Comparison of ENCODE assay signal across 8 cellular contexts in the genomic region with DNA sequence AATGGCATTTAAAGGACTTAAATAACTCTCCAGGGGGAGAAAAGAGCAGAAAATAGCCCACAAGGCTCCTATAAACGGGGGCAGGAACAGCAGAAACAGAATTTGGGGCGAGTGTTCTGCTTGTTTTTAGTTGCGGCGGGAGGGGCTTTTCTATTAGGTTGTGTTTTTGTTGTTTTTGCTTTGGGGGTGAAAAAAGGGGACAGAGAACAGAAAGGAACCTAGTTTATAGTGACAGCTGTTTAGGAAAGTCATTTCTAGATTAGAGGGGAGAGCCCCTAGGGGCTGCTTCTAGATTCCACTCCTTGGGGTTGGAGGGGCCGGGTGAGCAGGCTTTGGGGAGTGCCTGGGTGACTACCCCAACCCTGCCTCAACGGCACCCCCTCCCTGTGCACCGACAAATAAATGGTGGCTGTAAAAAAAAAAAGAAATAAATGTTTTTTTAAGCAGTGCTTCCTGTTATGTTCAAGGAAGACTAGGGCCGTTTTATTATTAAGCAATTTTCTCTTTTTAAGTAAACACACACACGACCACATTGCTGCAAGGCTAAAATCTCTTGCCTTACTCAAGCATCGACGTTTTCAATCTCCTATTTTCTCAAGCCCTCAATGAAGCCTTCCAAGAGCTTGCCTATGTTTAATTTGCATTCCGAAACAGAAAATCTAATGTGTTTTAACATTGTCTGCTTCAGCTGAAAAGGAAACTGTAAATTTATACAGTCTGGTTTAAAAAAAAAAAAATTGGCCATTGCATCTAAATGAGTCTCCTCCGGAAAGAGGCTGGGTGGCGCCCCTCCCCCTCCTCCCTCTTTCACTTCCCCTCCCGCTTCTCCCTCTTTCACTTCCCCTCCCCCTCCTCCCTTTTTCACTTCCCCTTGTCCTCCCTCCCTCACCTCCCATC.
A peak's percentile ranks its signal among the peaks of the same experiment; 100 is the strongest.
DNase-seq lines count a peak whose midpoint lies in the region; ATAC-seq and TF ChIP-seq lines count a peak whose summit lies in the region.

No MANE protein-coding gene starts in this region.

- H3K4me1 ChIP-seq in esophagus squamous epithelium (peaks cover 4 to 33% (median 16%) of the 10 kb centered on the region in 3 donors), uterus (no peaks in the 10 kb centered on the region)

- H3K36me3 ChIP-seq in esophagus squamous epithelium (no peaks in the 10 kb centered on the region), uterus (no peaks in the 10 kb centered on the region)

- H3K27ac Mint-ChIP-seq in activated CD4-positive, alpha-beta memory T cell treated with anti-CD3 and anti-CD28 coated beads for 36 hours = peak overlapping the region; percentile 84
- H3K27ac Mint-ChIP-seq in neural crest cell (ENCODE audit: unreplicated experiment) = no peak overlapping the region

- DNase-seq in activated T-cell treated with anti-CD3 and anti-CD28 coated beads for 48 hours (ENCODE audit: low read depth) = peak; percentile 44
- no peak for DNase-seq in activated T-cell treated with anti-CD3 and anti-CD28 coated beads for 4 hours
- DNase-seq in NCI-H2227 (lab: John Stamatoyannopoulos, UW; ENCODE audit: unreplicated experiment) = peak; percentile 70
- DNase-seq in activated CD4-positive, alpha-beta memory T cell treated with anti-CD3 and anti-CD28 coated beads for 36 hours = peak; percentile 76
- DNase-seq in esophagus squamous epithelium (lab: John Stamatoyannopoulos, UW) = peak; percentile 23
- no peak for DNase-seq in neural crest cell (ENCODE audit: low read depth, low spot score)
- DNase-seq in uterus = peak; percentile 51 to 69

- H3K9me3 ChIP-seq in esophagus squamous epithelium (no peaks in the 10 kb centered on the region), uterus (no peaks in the 10 kb centered on the region)

- TF ChIP-seq CTCF in esophagus squamous epithelium (IDR thresholded peaks at IDR 0.05) (no peak), neural crest cell (conservative IDR thresholded peaks at IDR 0.05) (no peak), uterus (IDR thresholded peaks at IDR 0.05) (no peak)

- ATAC-seq in HG02852 (IDR thresholded peaks at IDR 0.05; ENCODE audit: unreplicated experiment) = peak; percentile 86

- H3K27me3 ChIP-seq in esophagus squamous epithelium (no peaks in the 10 kb centered on the region), uterus (no peaks in the 10 kb centered on the region)

- peak overlapping the region; percentile 30 for H3K4me3 Mint-ChIP-seq in activated CD4-positive, alpha-beta memory T cell treated with anti-CD3 and anti-CD28 coated beads for 36 hours
- peak overlapping the region; percentile 70 for H3K4me3 Mint-ChIP-seq in neural crest cell

- H3K27ac ChIP-seq in esophagus squamous epithelium (peak overlapping the region; percentile 58 to 87 (median 80)), uterus (peak overlapping the region; percentile 81 to 84)

- TF ChIP-seq POLR2A in esophagus squamous epithelium (IDR thresholded peaks at IDR 0.05) (no peak), uterus (IDR thresholded peaks at IDR 0.05) (no peak)

- CTCF ChIA-PET in activated CD4-positive, alpha-beta memory T cell treated with anti-CD3 and anti-CD28 coated beads for 36 hours (lab: Charles Lee) = interaction anchor here (1.3 kb wide), 1 partner anchor 121 kb away, joined by 3 read pairs; no protein-coding TSS in a partner anchor

- peaks cover 30% of the 10 kb centered on the region for H3K4me1 Mint-ChIP-seq in activated CD4-positive, alpha-beta memory T cell treated with anti-CD3 and anti-CD28 coated beads for 36 hours (ENCODE audit: low read depth)
- H3K4me1 Mint-ChIP-seq in neural crest cell = peaks cover 33% of the 10 kb centered on the region

- H3K27me3 Mint-ChIP-seq in activated CD4-positive, alpha-beta memory T cell treated with anti-CD3 and anti-CD28 coated beads for 36 hours = no peaks in the 10 kb centered on the region
- H3K27me3 Mint-ChIP-seq in neural crest cell (ENCODE audit: low read depth) = no peaks in the 10 kb centered on the region

- intact Hi-C loops in activated CD4-positive, alpha-beta memory T cell treated with anti-CD3 and anti-CD28 coated beads for 36 hours (cut with micrococcal nuclease) = loop anchor here (1.0 to 5.0 kb wide), 7 partner anchors 11 to 366 kb away; no protein-coding TSS in a partner anchor
- intact Hi-C loops in esophagus squamous epithelium (cut with DNase I) (loop anchor here (5.0 kb wide), 1 partner anchor 121 kb away; no protein-coding TSS in a partner anchor), uterus (cut with DNase I; ENCODE audit: low total_unique reads) (loop anchor here (5.0 kb wide), 1 partner anchor 121 kb away; no protein-coding TSS in a partner anchor)

- no peaks in the 10 kb centered on the region for H3K36me3 Mint-ChIP-seq in activated CD4-positive, alpha-beta memory T cell treated with anti-CD3 and anti-CD28 coated beads for 36 hours
- no peaks in the 10 kb centered on the region for H3K36me3 Mint-ChIP-seq in neural crest cell (ENCODE audit: low read depth)

- 10 to 14% methylated on average over 15 of the region's 15 CpGs for WGBS in esophagus squamous epithelium, 2 donors

- no peaks in the 10 kb centered on the region for H3K9me3 Mint-ChIP-seq in activated CD4-positive, alpha-beta memory T cell treated with anti-CD3 and anti-CD28 coated beads for 36 hours
- H3K9me3 Mint-ChIP-seq in neural crest cell = peaks cover 10% of the 10 kb centered on the region

- peak overlapping the region in 3 of 4 donors; percentile 3 to 39 (median 15) for H3K4me3 ChIP-seq in esophagus squamous epithelium
- no peak overlapping the region for H3K4me3 ChIP-seq in uterus

- POLR2A ChIA-PET in activated CD4-positive, alpha-beta memory T cell treated with anti-CD3 and anti-CD28 coated beads for 36 hours (lab: Charles Lee) = interaction anchor here (0.7 to 1.9 kb wide), 2 partner anchors 11 to 123 kb away, joined by 4 to 7 read pairs; a partner anchor contains a TSS

Comparison
In these comparisons a context has a peak if more than half of its experiments do, and no peak if none do; other contexts are left out.
1. DNase-seq: peak in activated T-cell treated with anti-CD3 and anti-CD28 coated beads for 48 hours (single experiment), NCI-H2227 (single experiment), activated CD4-positive, alpha-beta memory T cell treated with anti-CD3 and anti-CD28 coated beads for 36 hours (single experiment), esophagus squamous epithelium (single experiment) and uterus (2 of 2); none in activated T-cell treated with anti-CD3 and anti-CD28 coated beads for 4 hours (single experiment) and neural crest cell (single experiment).
2. H3K4me3 ChIP-seq: peak in esophagus squamous epithelium (3 of 4); none in uterus (0 of 2).